10 cellular contexts compared by ENCODE assay signal in the genomic region with DNA sequence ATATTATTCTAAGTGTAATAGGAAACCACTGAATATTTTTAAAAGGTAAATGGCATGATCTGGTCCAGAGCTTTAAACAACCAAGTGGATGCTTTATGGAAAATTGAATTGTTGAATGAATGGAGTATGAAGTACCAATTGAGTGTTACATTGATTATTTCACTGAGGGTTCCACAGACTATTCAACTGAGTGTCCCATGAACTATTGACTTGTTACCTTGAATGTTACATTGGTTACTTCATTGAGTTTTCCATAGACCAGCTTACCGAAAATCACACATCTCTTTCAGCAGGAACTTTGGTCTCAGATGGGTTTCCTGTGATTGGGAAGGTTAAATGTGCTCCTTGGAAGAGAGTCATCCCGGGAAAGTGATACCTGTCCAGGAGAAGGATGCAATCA. TPM values are rescaled to one million over a fixed set of nuclear protein-coding genes. Genes with fewer than 3 reads are reported as not detected.
"Had no signal": no experiment of that assay in that cellular context is flagged by ENCODE, and none has a peak within 500 bp of the region (broad histone marks: within the 10 kb centered on the region; RNA-seq: fewer than 3 reads in every experiment).

No MANE protein-coding gene starts in this region.

- FAIRE-seq: HTR-8/SVneo, K562 had no signal

- H3K27ac ChIP-seq: HL-60, KMS-11 had no signal

- ATAC-seq: K562 had no signal

- H3K4me2 ChIP-seq: KMS-11 had no signal

- H3K9ac ChIP-seq: KMS-11 had no signal

- DNase-seq: IMR-90, KBM-7, KG1 had no signal

- H3K4me3 ChIP-seq: K562 had no signal

RNA-seq across cellular contexts. Expression of gene TMEM114, which starts 56.8 kb away (rescaled TPM):
- total RNA-seq: HT-29, HT1080, IMR-90, K562 had no signal
- polyA plus RNA-seq: IgD-negative memory B cell, IMR-90, K562 had no signal
